In the genomic region with DNA sequence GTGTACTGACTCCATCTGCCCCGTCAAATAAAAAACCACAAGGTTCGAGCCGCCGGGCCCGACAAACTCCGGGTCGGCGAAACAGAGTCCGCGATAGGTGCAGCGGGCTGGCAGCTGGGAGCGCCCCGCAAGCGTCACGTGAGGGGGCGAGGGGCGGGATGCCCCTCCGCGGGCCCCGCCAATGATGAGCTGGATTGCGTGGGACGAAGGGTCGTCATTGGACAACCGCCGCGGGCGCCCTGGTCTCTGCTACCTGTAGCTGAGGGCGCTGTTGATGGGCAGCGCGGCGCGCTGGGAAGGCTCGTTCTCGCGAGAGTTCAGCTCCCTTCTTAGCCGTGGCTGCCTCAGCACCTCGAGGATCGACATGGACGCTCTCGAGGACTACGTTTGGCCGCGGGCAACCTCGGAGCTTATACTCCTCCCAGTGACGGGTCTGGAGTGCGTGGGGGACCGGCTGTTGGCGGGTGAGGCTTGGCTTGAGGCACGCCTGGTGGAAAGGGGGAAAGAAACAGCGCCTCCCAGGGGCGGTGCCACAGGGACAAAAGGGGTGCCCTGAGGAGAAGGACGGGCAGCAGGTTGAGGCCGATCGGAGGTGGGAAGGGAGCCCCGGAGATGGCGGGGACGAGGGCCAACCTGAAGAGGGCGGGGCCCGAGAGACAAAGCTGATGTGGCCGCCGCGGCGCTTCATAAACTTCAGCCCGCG, we compare ENCODE assay signal across 8 cellular contexts. TPM values are rescaled to one million over a fixed set of nuclear protein-coding genes. Genes with fewer than 3 reads are reported as not detected.
DNase-seq lines count a peak whose midpoint lies in the region; ATAC-seq and TF ChIP-seq lines count a peak whose summit lies in the region.

WDR6 (plus strand) TSS at position 324 of the 703 bp plus-strand sequence; CDS start at position 365, 41 bp downstream.

- intact Hi-C loops in activated naive CD4-positive, alpha-beta T cell treated with anti-CD3 and anti-CD28 coated beads for 36 hours (cut with micrococcal nuclease) = loop anchor here (1.0 to 5.0 kb wide), 8 partner anchors 14 to 463 kb away; partner anchors contain the start of genes DAG1, IP6K2, PFKFB4 and QRICH1

- in situ Hi-C loops in SK-MEL-5 (cut with HindIII; ENCODE audit: low pct_unique_long_range_greater_than_20kb, low sequenced_read_pairs) = no loop called here

- H3K9me3 ChIP-seq in gastroesophageal sphincter (no peaks in the 10 kb centered on the region), neutrophil (no peaks in the 10 kb centered on the region)

- 0% methylated on average over 2 to 5 of the region's 65 CpGs for WGBS in gastroesophageal sphincter (ENCODE audit: low coverage in 1 of 2), 2 donors

- no peaks in the 10 kb centered on the region for H3K27me3 Mint-ChIP-seq in activated naive CD4-positive, alpha-beta T cell treated with anti-CD3 and anti-CD28 coated beads for 36 hours (ENCODE audit: low read depth)

- H3K27ac ChIP-seq in gastroesophageal sphincter = peak within 1 kb of the TSS; percentile 84 to 98 (median 91)
- peak within 1 kb of the TSS; percentile 89 for H3K27ac ChIP-seq in neutrophil
- peak within 1 kb of the TSS; percentile 80 for H3K27ac ChIP-seq in substantia nigra (ENCODE audit: low read depth, low read length, poor library complexity, severe bottlenecking)

- peak; percentile 70 to 73 for TF ChIP-seq POLR2A in gastroesophageal sphincter (IDR thresholded peaks at IDR 0.05)

- TF ChIP-seq EP300 in gastroesophageal sphincter (IDR thresholded peaks at IDR 0.05) = no peak

- ATAC-seq in gastroesophageal sphincter = peak; percentile 96

- peak within 1 kb of the TSS; percentile 99 for H3K27ac Mint-ChIP-seq in activated naive CD4-positive, alpha-beta T cell treated with anti-CD3 and anti-CD28 coated beads for 36 hours

- H3K4me1 ChIP-seq in gastroesophageal sphincter = peaks cover 0 to 59% (median 9%) of the 10 kb centered on the region in 3 donors
- H3K4me1 ChIP-seq in neutrophil (ENCODE audit: control insufficient read depth in 1 of 2, insufficient read depth in 1 of 2, low read depth in 1 of 2, low read length in 1 of 2) = peaks cover 24 to 35% of the 10 kb centered on the region in 2 experiments

- peak; percentile 99 for DNase-seq in GM06990 (ENCODE audit: extremely low read depth, insufficient read length)
- DNase-seq in HFF-Myc (ENCODE audit: extremely low read depth, low read depth) = peak; percentile 88
- DNase-seq in MV-4-11 (lab: John Stamatoyannopoulos, UW) = peak; percentile 97
- peak; percentile 92 for DNase-seq in SK-MEL-5 (ENCODE audit: low read depth, low spot score)
- peak; percentile 99 for DNase-seq in activated naive CD4-positive, alpha-beta T cell treated with anti-CD3 and anti-CD28 coated beads for 36 hours
- DNase-seq in substantia nigra (lab: John Stamatoyannopoulos, UW) = peak; percentile 58 to 98 (median 91)

- peaks cover 19% of the 10 kb centered on the region for H3K4me1 Mint-ChIP-seq in activated naive CD4-positive, alpha-beta T cell treated with anti-CD3 and anti-CD28 coated beads for 36 hours (ENCODE audit: low read depth)

- no peaks in the 10 kb centered on the region for H3K9me3 Mint-ChIP-seq in activated naive CD4-positive, alpha-beta T cell treated with anti-CD3 and anti-CD28 coated beads for 36 hours

- peak within 1 kb of the TSS; percentile 99 for H3K4me3 Mint-ChIP-seq in activated naive CD4-positive, alpha-beta T cell treated with anti-CD3 and anti-CD28 coated beads for 36 hours

- TF ChIP-seq CTCF in GM06990 (IDR thresholded peaks at IDR 0.05; ENCODE audit: insufficient read depth, low read length, poor library complexity, severe bottlenecking) = peak; percentile 55
- peak; percentile 26 for TF ChIP-seq CTCF in HFF-Myc (IDR thresholded peaks at IDR 0.05; ENCODE audit: low read depth, low read length, missing control alignments)
- TF ChIP-seq CTCF in gastroesophageal sphincter (IDR thresholded peaks at IDR 0.05) = peak in 3 of 4 experiments; percentile 41 to 66 (median 49)
- peak; percentile 38 for TF ChIP-seq CTCF in neutrophil (IDR thresholded peaks at IDR 0.05)

- H3K4me3 ChIP-seq in GM06990 (replicated peaks; ENCODE audit: low read depth, low read length) (peak within 1 kb of the TSS; percentile 79), HFF-Myc (replicated peaks; ENCODE audit: low read depth, low read length) (peak within 1 kb of the TSS; percentile 59), gastroesophageal sphincter (peak within 1 kb of the TSS; percentile 56 to 90), neutrophil (ENCODE audit: low read depth in 1 of 2, low read length in 1 of 2) (peak within 1 kb of the TSS; percentile 83 to 96)

- H3K27me3 ChIP-seq in GM06990 (replicated peaks; ENCODE audit: control insufficient read depth, insufficient read depth, low read length) (no peaks in the 10 kb centered on the region), gastroesophageal sphincter (no peaks in the 10 kb centered on the region), neutrophil (no peaks in the 10 kb centered on the region)

- peaks cover 13% of the 10 kb centered on the region for H3K36me3 Mint-ChIP-seq in activated naive CD4-positive, alpha-beta T cell treated with anti-CD3 and anti-CD28 coated beads for 36 hours (ENCODE audit: low read depth)

- CTCF ChIA-PET in activated naive CD4-positive, alpha-beta T cell treated with anti-CD3 and anti-CD28 coated beads for 36 hours (lab: Charles Lee) = interaction anchor here (0.5 to 9.2 kb wide), 10 partner anchors 11 to 795 kb away, joined by 3 to 84 read pairs (median 8); partner anchors contain the start of genes DALRD3, IMPDH2, NDUFAF3 and P4HTM

- H3K36me3 ChIP-seq in GM06990 (ENCODE audit: control insufficient read depth, insufficient read depth, low read length) (peaks cover 9% of the 10 kb centered on the region), gastroesophageal sphincter (peaks cover 0 to 35% of the 10 kb centered on the region in 2 donors), neutrophil (peaks cover 7% of the 10 kb centered on the region)

RNA-seq across cellular contexts. Expression of gene WDR6, which starts in this region (rescaled TPM):
- 25.7 and 27.3 TPM in 2 replicates for total RNA-seq in SK-MEL-5 (2014; rRNA removed; shearing (Covaris generic))
- polyA plus RNA-seq in SK-MEL-5 (2015; cell fraction: cytosol; rRNA removed) = 48.3 and 53.6 TPM in 2 replicates
- 221 and 249 TPM in 2 replicates for polyA plus RNA-seq in SK-MEL-5 (2015; cell fraction: nucleus; rRNA removed)
- 100 to 1,000 TPM; 119 to 120 TPM for total RNA-seq in activated naive CD4-positive, alpha-beta T cell treated with anti-CD3 and anti-CD28 coated beads for 36 hours
- total RNA-seq in gastroesophageal sphincter = 100 to 1,000 TPM in 2 of 4 donors, 10 to 100 TPM in 2; 61.5 to 110 (median 99.0) TPM

Comparison
In these comparisons a context has a peak if more than half of its experiments do, and no peak if none do; other contexts are left out.
1. Peak in every context shown above with its lines: DNase-seq, ATAC-seq, H3K4me3 ChIP-seq and H3K27ac ChIP-seq.